In genomic region chr1:27672750-27673112, GRCh38 we compare ENCODE assay signal across 9 cellular contexts. TPM values are rescaled to one million over a fixed set of nuclear protein-coding genes. Genes with fewer than 3 reads are reported as not detected.
DNase-seq lines count a peak whose midpoint lies in the region; TF ChIP-seq lines count a peak whose summit lies in the region.
"Had no signal": no experiment of that assay in that cellular context is flagged by ENCODE, and none has a peak within 500 bp of the region (broad histone marks: within the 10 kb centered on the region; RNA-seq: fewer than 3 reads in every experiment).

No MANE protein-coding gene starts in this region.

- H3K36me3 ChIP-seq in adipocyte (ENCODE audit: control insufficient read depth, insufficient read depth, low read length, severe bottlenecking) (no peaks in the 10 kb centered on the region), thyroid gland (no peaks in the 10 kb centered on the region)

- TF ChIP-seq POLR2A in thyroid gland (IDR thresholded peaks at IDR 0.05), result no peak

- H3K4me1 ChIP-seq in adipocyte (ENCODE audit: control insufficient read depth, insufficient read depth, low read length) (peaks cover 33% of the 10 kb centered on the region), thyroid gland (peaks cover 16 to 31% of the 10 kb centered on the region in 2 donors)

- H3K9me3 ChIP-seq in adipocyte (ENCODE audit: control insufficient read depth, low read length) (no peaks in the 10 kb centered on the region), thyroid gland (no peaks in the 10 kb centered on the region)

- intact Hi-C loops in thyroid gland (cut with DNase I), result loop anchor here (5.0 to 10.0 kb wide), 2 partner anchors 55 to 162 kb away; partner anchors contain the start of genes FAM76A and PPP1R8

- H3K4me3 ChIP-seq in adipocyte (ENCODE audit: low read length), result peak overlapping the region; percentile 91
- H3K4me3 ChIP-seq in thyroid gland (replicated peaks in 1 of 3), result no peak overlapping the region

- peak overlapping the region; percentile 81 to 92 (median 91) for H3K27ac ChIP-seq in thyroid gland

- H3K27me3 Mint-ChIP-seq in activated CD4-positive, alpha-beta T cell treated with anti-CD3 and anti-CD28 coated beads, Interleukin-2, amount 10 ng/mL, durations not matched to agents 7 days and 5 days, result no peaks in the 10 kb centered on the region

- H3K27ac Mint-ChIP-seq in activated CD4-positive, alpha-beta T cell treated with anti-CD3 and anti-CD28 coated beads, Interleukin-2, amount 10 ng/mL, durations not matched to agents 7 days and 5 days, result peak overlapping the region; percentile 97

- no peak for TF ChIP-seq CTCF in thyroid gland (IDR thresholded peaks at IDR 0.05)

- H3K27me3 ChIP-seq in adipocyte (replicated peaks; ENCODE audit: control insufficient read depth, insufficient read depth, low read length), result no peaks in the 10 kb centered on the region
- no peaks in the 10 kb centered on the region for H3K27me3 ChIP-seq in thyroid gland

- H3K9me3 Mint-ChIP-seq in activated CD4-positive, alpha-beta T cell treated with anti-CD3 and anti-CD28 coated beads, Interleukin-2, amount 10 ng/mL, durations not matched to agents 7 days and 5 days, result no peaks in the 10 kb centered on the region

- CTCF ChIA-PET in activated CD4-positive, alpha-beta T cell treated with anti-CD3 and anti-CD28 coated beads, Interleukin-2, amount 10 ng/mL, durations not matched to agents 7 days and 5 days (lab: Charles Lee), result interaction anchor here (0.9 to 2.0 kb wide), 8 partner anchors 10 to 147 kb away, joined by 3 to 16 read pairs (median 3); partner anchors contain the start of genes FAM76A and STX12

- peak overlapping the region; percentile 90 for H3K9ac ChIP-seq in adipocyte (ENCODE audit: low read length)

- H3K4me1 Mint-ChIP-seq in activated CD4-positive, alpha-beta T cell treated with anti-CD3 and anti-CD28 coated beads, Interleukin-2, amount 10 ng/mL, durations not matched to agents 7 days and 5 days, result peaks cover 35% of the 10 kb centered on the region

- no peak for DNase-seq in activated CD4-positive, alpha-beta T cell treated with anti-CD3 and anti-CD28 coated beads, Interleukin-2, amount 10 ng/mL, durations not matched to agents 7 days and 5 days
- DNase-seq in activated CD4-positive, alpha-beta T cell treated with anti-CD3 and anti-CD28 coated beads, Interleukin-2, amount 50 U/mL, for 48 hours, result no peak
- DNase-seq in adipocyte (ENCODE audit: low read depth) (peak; percentile 53), kidney glomerular epithelial cell (lab: John Stamatoyannopoulos, UW) (peak; percentile 21), thyroid gland (no peak), DMS53 (lab: John Stamatoyannopoulos, UW) (no peak), islet precursor cell (no peak)
- DNase-seq in activated CD4-positive, CD25-positive, alpha-beta regulatory T cell (lab: John Stamatoyannopoulos, UW), result no peak

- peaks cover 15% of the 10 kb centered on the region for H3K36me3 Mint-ChIP-seq in activated CD4-positive, alpha-beta T cell treated with anti-CD3 and anti-CD28 coated beads, Interleukin-2, amount 10 ng/mL, durations not matched to agents 7 days and 5 days (ENCODE audit: low read depth)

- POLR2A ChIA-PET in activated CD4-positive, alpha-beta T cell treated with anti-CD3 and anti-CD28 coated beads, Interleukin-2, amount 10 ng/mL, durations not matched to agents 7 days and 5 days (lab: Charles Lee), result interaction anchor here (0.6 to 1.2 kb wide), 3 partner anchors 10 to 64 kb away, joined by 3 to 6 read pairs (median 3); no protein-coding TSS in a partner anchor

- peak overlapping the region; percentile 98 for H3K4me3 Mint-ChIP-seq in activated CD4-positive, alpha-beta T cell treated with anti-CD3 and anti-CD28 coated beads, Interleukin-2, amount 10 ng/mL, durations not matched to agents 7 days and 5 days

RNA-seq across cellular contexts. Expression of gene IFI6, which starts 0.7 kb away (rescaled TPM):
- 100 to 1,000 TPM; 231 to 321 TPM for total RNA-seq in activated CD4-positive, alpha-beta T cell treated with anti-CD3 and anti-CD28 coated beads, Interleukin-2, amount 10 ng/mL, durations not matched to agents 7 days and 5 days
- 100 to 1,000 TPM; 120 to 174 (median 150) TPM for total RNA-seq in thyroid gland

RNA-seq across cellular contexts. Expression of gene FGR, which starts 37.7 kb away (rescaled TPM):
- total RNA-seq in activated CD4-positive, alpha-beta T cell treated with anti-CD3 and anti-CD28 coated beads, Interleukin-2, amount 10 ng/mL, durations not matched to agents 7 days and 5 days, result not detected
- 1 to 10 TPM; 4.6 to 7.1 (median 6.4) TPM for total RNA-seq in thyroid gland
- total RNA-seq: Daoy had no signal

RNA-seq across cellular contexts. Expression of gene FAM76A, which starts 53.0 kb away (rescaled TPM):
- total RNA-seq in activated CD4-positive, alpha-beta T cell treated with anti-CD3 and anti-CD28 coated beads, Interleukin-2, amount 10 ng/mL, durations not matched to agents 7 days and 5 days, result 10 to 100 TPM; 16.8 to 18.9 TPM
- 10 to 100 TPM; 23.7 to 32.6 (median 30.7) TPM for total RNA-seq in thyroid gland

Comparison
In these comparisons a context has a peak if more than half of its experiments do, and no peak if none do; other contexts are left out.
1. DNase-seq: peak in adipocyte (single experiment) and kidney glomerular epithelial cell (single experiment); none in activated CD4-positive, alpha-beta T cell treated with anti-CD3 and anti-CD28 coated beads, Interleukin-2, amount 10 ng/mL, durations not matched to agents 7 days and 5 days (single experiment), activated CD4-positive, alpha-beta T cell treated with anti-CD3 and anti-CD28 coated beads, Interleukin-2, amount 50 U/mL, for 48 hours (0 of 2), thyroid gland (0 of 2), DMS53 (single experiment), islet precursor cell (single experiment) and activated CD4-positive, CD25-positive, alpha-beta regulatory T cell (0 of 4).
2. RNA of gene FGR, which starts 37.7 kb away (total RNA-seq): 4.6 to 7.1 TPM in thyroid gland; not detected in activated CD4-positive, alpha-beta T cell treated with anti-CD3 and anti-CD28 coated beads, Interleukin-2, amount 10 ng/mL, durations not matched to agents 7 days and 5 days; every median in the first group is over 4 times any median in the second.